ENCODE assay signal across 18 cellular contexts in genomic region chr5:180795771-180796313, GRCh38. TPM values are rescaled to one million over a fixed set of nuclear protein-coding genes. Genes with fewer than 3 reads are reported as not detected.
DNase-seq lines count a peak whose midpoint lies in the region; ATAC-seq and TF ChIP-seq lines count a peak whose summit lies in the region.
"Had no signal": no experiment of that assay in that cellular context is flagged by ENCODE, and none has a peak within 500 bp of the region (broad histone marks: within the 10 kb centered on the region; RNA-seq: fewer than 3 reads in every experiment).

No MANE protein-coding gene starts in this region.

- TF ChIP-seq EP300 in transverse colon (IDR thresholded peaks at IDR 0.05; ENCODE audit: low read depth), result no peak

- POLR2A ChIA-PET in naive thymus-derived CD8-positive, alpha-beta T cell (lab: Charles Lee), result interaction anchor here (1.0 to 2.6 kb wide), 5 partner anchors 8 to 66 kb away, joined by 3 to 8 read pairs (median 4); partner anchors contain the start of gene ZFP62

- H3K27me3 Mint-ChIP-seq in HFFc6 (ENCODE audit: insufficient read depth), result no peaks in the 10 kb centered on the region
- no peaks in the 10 kb centered on the region for H3K27me3 Mint-ChIP-seq in activated naive CD8-positive, alpha-beta T cell
- H3K27me3 Mint-ChIP-seq in naive thymus-derived CD8-positive, alpha-beta T cell, result no peaks in the 10 kb centered on the region

- peaks cover 82 to 100% (median 98%) of the 10 kb centered on the region in 11 experiments for H3K36me3 ChIP-seq in BLaER1 treated with 17β-estradiol and CSF1 and Interleukin-3, amounts not matched to agents 10 nM and 100 nM
- peaks cover 0 to 17% (median 4%) of the 10 kb centered on the region in 4 donors for H3K36me3 ChIP-seq in transverse colon

- in situ Hi-C loops in transverse colon (cut with MboI; ENCODE audit: low pct_ligation_motif_present in 1 of 4, low pct_unique_long_range_greater_than_20kb in 1 of 4, low sequenced_read_pairs in 3 of 4), result no loop called here

- no peak overlapping the region for H3K4me3 Mint-ChIP-seq in HFFc6
- peak overlapping the region; percentile 33 for H3K4me3 Mint-ChIP-seq in activated naive CD8-positive, alpha-beta T cell
- H3K4me3 Mint-ChIP-seq in naive thymus-derived CD8-positive, alpha-beta T cell, result peak overlapping the region; percentile 16 to 84 (median 60)

- H3K4me1 Mint-ChIP-seq in HFFc6 (ENCODE audit: low read depth), result peaks cover 62% of the 10 kb centered on the region
- peaks cover 76% of the 10 kb centered on the region for H3K4me1 Mint-ChIP-seq in activated naive CD8-positive, alpha-beta T cell (ENCODE audit: low read depth)
- peaks cover 49 to 86% (median 79%) of the 10 kb centered on the region in 4 donors for H3K4me1 Mint-ChIP-seq in naive thymus-derived CD8-positive, alpha-beta T cell

- TF ChIP-seq CTCF in HFFc6 (IDR thresholded peaks at IDR 0.05) (no peak), transverse colon (IDR thresholded peaks at IDR 0.05) (no peak)

- TF ChIP-seq POLR2A in transverse colon (IDR thresholded peaks at IDR 0.05), result no peak

- no peaks in the 10 kb centered on the region for H3K9me3 Mint-ChIP-seq in HFFc6
- H3K9me3 Mint-ChIP-seq in activated naive CD8-positive, alpha-beta T cell (ENCODE audit: low read depth), result no peaks in the 10 kb centered on the region
- no peaks in the 10 kb centered on the region for H3K9me3 Mint-ChIP-seq in naive thymus-derived CD8-positive, alpha-beta T cell

- no peaks in the 10 kb centered on the region for H3K27me3 ChIP-seq in BLaER1 treated with 17β-estradiol and CSF1 and Interleukin-3, amounts not matched to agents 10 nM and 100 nM
- no peaks in the 10 kb centered on the region for H3K27me3 ChIP-seq in transverse colon
- H3K27me3 ChIP-seq: brain microvascular endothelial cell, gastrocnemius medialis had no signal

- intact Hi-C loops in posterior vena cava (cut with DNase I), result no loop called here
- intact Hi-C loops in transverse colon (cut with DNase I; ENCODE audit: low total_unique reads), result no loop called here

- peaks cover 100% of the 10 kb centered on the region in 11 experiments for H4K20me1 ChIP-seq in BLaER1 treated with 17β-estradiol and CSF1 and Interleukin-3, amounts not matched to agents 10 nM and 100 nM

- peaks cover 39% of the 10 kb centered on the region for H3K36me3 Mint-ChIP-seq in HFFc6 (ENCODE audit: low read depth)
- no peaks in the 10 kb centered on the region for H3K36me3 Mint-ChIP-seq in activated naive CD8-positive, alpha-beta T cell
- peaks cover 0 to 91% (median 0%) of the 10 kb centered on the region in 3 donors for H3K36me3 Mint-ChIP-seq in naive thymus-derived CD8-positive, alpha-beta T cell

- 56% methylated on average over 4 of the region's 4 CpGs; no CpG with 5 or more reads in 1 of the 2 donors for WGBS in transverse colon (ENCODE audit: low coverage in 1 of 2), 2 donors

- DNase-seq in HFFc6, result no peak
- no peak for DNase-seq in naive thymus-derived CD8-positive, alpha-beta T cell
- DNase-seq in posterior vena cava (ENCODE audit: low spot score), result no peak
- no peak for DNase-seq in transverse colon
- no peak for DNase-seq in NCI-H2081 treated with DMSO at 0.1 percent for 48 hours (lab: John Stamatoyannopoulos, UW)
- DNase-seq: brain microvascular endothelial cell, DMS79 treated with DMSO at 0.1 percent for 48 hours, gastrocnemius medialis, mesendoderm, NCI-H1417, OCI-M1 had no signal

- H3K9me3 ChIP-seq in BLaER1 treated with 17β-estradiol and CSF1 and Interleukin-3, amounts not matched to agents 10 nM and 100 nM (replicated peaks in 1 of 11), result no peaks in the 10 kb centered on the region
- no peaks in the 10 kb centered on the region for H3K9me3 ChIP-seq in transverse colon
- H3K9me3 ChIP-seq: gastrocnemius medialis had no signal

- no peak overlapping the region; a peak in 1 of 20 replicates for H3K4me3 ChIP-seq in BLaER1 treated with 17β-estradiol and CSF1 and Interleukin-3, amounts not matched to agents 10 nM and 100 nM
- H3K4me3 ChIP-seq in transverse colon, result no peak overlapping the region
- H3K4me3 ChIP-seq: gastrocnemius medialis, K562, smooth muscle cell had no signal

- peak overlapping the region in 9 of 11 experiments; percentile 7 to 99 (median 42); a peak in 15 of 22 replicates for H3K4me2 ChIP-seq in BLaER1 treated with 17β-estradiol and CSF1 and Interleukin-3, amounts not matched to agents 10 nM and 100 nM
- H3K4me2 ChIP-seq: smooth muscle cell had no signal

- H3K9ac ChIP-seq in BLaER1 treated with 17β-estradiol and CSF1 and Interleukin-3, amounts not matched to agents 10 nM and 100 nM, result peak overlapping the region in 2 of 11 experiments; percentile 11 to 34; a peak in 2 of 22 replicates

- ATAC-seq in naive thymus-derived CD8-positive, alpha-beta T cell, result no peak
- no peak for ATAC-seq in HG02884 (IDR thresholded peaks at IDR 0.05; ENCODE audit: unreplicated experiment)
- ATAC-seq: gastrocnemius medialis, HCT116, K562 had no signal

- peak overlapping the region; percentile 65 for H3K27ac Mint-ChIP-seq in HFFc6
- peak overlapping the region; percentile 88 for H3K27ac Mint-ChIP-seq in activated naive CD8-positive, alpha-beta T cell
- peak overlapping the region; percentile 55 to 91 (median 84) for H3K27ac Mint-ChIP-seq in naive thymus-derived CD8-positive, alpha-beta T cell

- H3K4me1 ChIP-seq in BLaER1 treated with 17β-estradiol and CSF1 and Interleukin-3, amounts not matched to agents 10 nM and 100 nM, result peaks cover 74 to 99% (median 86%) of the 10 kb centered on the region in 10 experiments
- peaks cover 30 to 55% (median 38%) of the 10 kb centered on the region in 4 donors for H3K4me1 ChIP-seq in transverse colon

- no peak overlapping the region for H3K27ac ChIP-seq in BLaER1 treated with 17β-estradiol and CSF1 and Interleukin-3, amounts not matched to agents 10 nM and 100 nM
- H3K27ac ChIP-seq in transverse colon, result no peak overlapping the region
- H3K27ac ChIP-seq: brain microvascular endothelial cell had no signal

RNA-seq across cellular contexts. Expression of gene MGAT1, which starts 6.8 kb away (rescaled TPM):
- total RNA-seq in HFFc6 (2021; fragmentation: NEBNext Ultra II Directional; extraction: Animal tissue kit (Norgen Biotek cat#: 25700)), result 100 to 1,000 TPM; 188 to 220 (median 206) TPM
- 100 to 1,000 TPM; 195 to 205 TPM for total RNA-seq in naive thymus-derived CD8-positive, alpha-beta T cell
- 100 to 1,000 TPM; 108 to 149 (median 111) TPM for polyA plus RNA-seq in naive thymus-derived CD8-positive, alpha-beta T cell
- total RNA-seq in posterior vena cava, result 100 to 1,000 TPM; 150 to 160 TPM
- 100 to 1,000 TPM in 3 of 4 donors, 10 to 100 TPM in 1; 98.5 to 131 (median 114) TPM for total RNA-seq in transverse colon

RNA-seq across cellular contexts. Expression of gene OR2Y1, which starts 56.0 kb away (rescaled TPM):
- total RNA-seq in HFFc6 (2021; fragmentation: NEBNext Ultra II Directional; extraction: Animal tissue kit (Norgen Biotek cat#: 25700)), result not detected
- total RNA-seq in naive thymus-derived CD8-positive, alpha-beta T cell, result not detected
- polyA plus RNA-seq in naive thymus-derived CD8-positive, alpha-beta T cell, result not detected
- total RNA-seq in posterior vena cava, result not detected
- total RNA-seq in transverse colon, result not detected
- total RNA-seq: gastrocnemius medialis, K562, omental fat pad, smooth muscle cell had no signal
- polyA plus RNA-seq: K562, smooth muscle cell had no signal
